In the genomic region with DNA sequence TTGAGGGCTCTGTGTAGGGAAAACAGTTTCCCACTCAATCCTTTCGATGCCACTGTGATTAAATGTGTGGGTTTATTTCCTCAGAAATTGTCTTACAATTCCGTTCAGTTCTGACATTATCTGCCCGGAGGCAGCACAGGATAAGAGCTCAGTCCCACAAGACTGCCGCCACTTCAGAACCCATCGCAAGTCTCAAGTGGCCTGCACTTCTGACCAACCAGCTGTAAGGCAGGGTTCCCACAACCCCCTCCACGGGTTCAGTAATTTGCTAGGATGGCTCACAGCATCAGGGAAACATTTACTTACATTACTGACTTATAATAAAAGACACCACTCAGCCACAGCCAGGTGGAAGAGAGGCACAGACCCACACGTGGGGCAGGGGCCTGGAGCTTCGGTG, we compare ENCODE assay signal across 21 cellular contexts. TPM values are rescaled to one million over a fixed set of nuclear protein-coding genes. Genes with fewer than 3 reads are reported as not detected.
"Had no signal": no experiment of that assay in that cellular context is flagged by ENCODE, and none has a peak within 500 bp of the region (broad histone marks: within the 10 kb centered on the region; RNA-seq: fewer than 3 reads in every experiment).

No MANE protein-coding gene starts in this region.

- H3K27ac Mint-ChIP-seq: activated CD4-positive, alpha-beta memory T cell treated with anti-CD3 and anti-CD28 coated beads for 36 hours; activated CD4-positive, alpha-beta T cell treated with anti-CD3 and anti-CD28 coated beads, Interleukin-2, amount 10 ng/mL, durations not matched to agents 7 days and 5 days; activated naive CD4-positive, alpha-beta T cell treated with anti-CD3 and anti-CD28 coated beads for 36 hours; activated naive CD8-positive, alpha-beta T cell treated with anti-CD3 and anti-CD28 coated beads for 36 hours; T-helper 1 cell treated with Interleukin-12 subunit alpha and Interleukin-12 subunit beta and Interleukin-4 antibody, amounts not matched to agents 30 μg/mL and 1 μg/mL, for 36 hours had no signal

- H3K4me2 ChIP-seq: KMS-11 had no signal

- H3K9me3 Mint-ChIP-seq: activated CD4-positive, alpha-beta memory T cell treated with anti-CD3 and anti-CD28 coated beads for 36 hours; activated CD4-positive, alpha-beta T cell treated with anti-CD3 and anti-CD28 coated beads, Interleukin-2, amount 10 ng/mL, durations not matched to agents 7 days and 5 days; activated naive CD4-positive, alpha-beta T cell treated with anti-CD3 and anti-CD28 coated beads for 36 hours; activated naive CD8-positive, alpha-beta T cell treated with anti-CD3 and anti-CD28 coated beads for 36 hours; activated T-cell treated with anti-CD3 and anti-CD28 coated beads, Interleukin-2, amount 50 U/mL, for 4 hours; T-helper 1 cell treated with Interleukin-12 subunit alpha and Interleukin-12 subunit beta and Interleukin-4 antibody, amounts not matched to agents 30 μg/mL and 1 μg/mL, for 36 hours had no signal

- DNase-seq: activated CD4-positive, alpha-beta memory T cell treated with anti-CD3 and anti-CD28 coated beads for 36 hours; activated CD4-positive, alpha-beta T cell treated with anti-CD3 and anti-CD28 coated beads, Interleukin-2, amount 10 ng/mL, durations not matched to agents 7 days and 5 days; activated CD4-positive, CD25-positive, alpha-beta regulatory T cell; activated CD8-positive, alpha-beta memory T cell treated with anti-CD3 and anti-CD28 coated beads for 24 hours; activated gamma-delta T cell; activated naive CD4-positive, alpha-beta T cell treated with anti-CD3 and anti-CD28 coated beads for 36 hours; activated naive CD8-positive, alpha-beta T cell treated with anti-CD3 and anti-CD28 coated beads for 36 hours; activated T-cell treated with anti-CD3 and anti-CD28 coated beads, Interleukin-2, amount 50 U/mL, for 4 hours; cerebellar nuclear complex; NCI-H1092; NCI-H1694 treated with DMSO at 0.1 percent for 48 hours; NCI-H446; NK-92 treated with Interleukin-12 subunit alpha and Interleukin-12 subunit beta, amount 100 ng/mL, for 24 hours; OCI-M1; Right ventricle myocardium superior; RPMI8226 had no signal

- H3K4me3 Mint-ChIP-seq: activated CD4-positive, alpha-beta memory T cell treated with anti-CD3 and anti-CD28 coated beads for 36 hours; activated CD4-positive, alpha-beta T cell treated with anti-CD3 and anti-CD28 coated beads, Interleukin-2, amount 10 ng/mL, durations not matched to agents 7 days and 5 days; activated naive CD4-positive, alpha-beta T cell treated with anti-CD3 and anti-CD28 coated beads for 36 hours; activated naive CD8-positive, alpha-beta T cell treated with anti-CD3 and anti-CD28 coated beads for 36 hours; activated T-cell treated with anti-CD3 and anti-CD28 coated beads, Interleukin-2, amount 50 U/mL, for 4 hours; T-helper 1 cell treated with Interleukin-12 subunit alpha and Interleukin-12 subunit beta and Interleukin-4 antibody, amounts not matched to agents 30 μg/mL and 1 μg/mL, for 36 hours had no signal

- H3K9ac ChIP-seq: KMS-11 had no signal

- H3K27me3 Mint-ChIP-seq: activated CD4-positive, alpha-beta T cell treated with anti-CD3 and anti-CD28 coated beads, Interleukin-2, amount 10 ng/mL, durations not matched to agents 7 days and 5 days had no signal

- H3K4me1 Mint-ChIP-seq: activated CD4-positive, alpha-beta T cell treated with anti-CD3 and anti-CD28 coated beads, Interleukin-2, amount 10 ng/mL, durations not matched to agents 7 days and 5 days; activated naive CD8-positive, alpha-beta T cell treated with anti-CD3 and anti-CD28 coated beads for 36 hours had no signal

- H3K36me3 Mint-ChIP-seq: activated CD4-positive, alpha-beta memory T cell treated with anti-CD3 and anti-CD28 coated beads for 36 hours; activated naive CD8-positive, alpha-beta T cell treated with anti-CD3 and anti-CD28 coated beads for 36 hours had no signal

- H3K27ac ChIP-seq: KMS-11, VCaP had no signal

RNA-seq across cellular contexts. Expression of a gene that starts 17.2 kb away (rescaled TPM):
- total RNA-seq: activated CD4-positive, alpha-beta T cell treated with anti-CD3 and anti-CD28 coated beads, Interleukin-2, amount 10 ng/mL, durations not matched to agents 7 days and 5 days; activated naive CD8-positive, alpha-beta T cell treated with anti-CD3 and anti-CD28 coated beads for 36 hours; activated T-cell treated with anti-CD3 and anti-CD28 coated beads, Interleukin-2, amount 50 U/mL, for 4 hours; SK-MEL-5 had no signal

RNA-seq across cellular contexts. Expression of a gene that starts 34.2 kb away (rescaled TPM):
- total RNA-seq: activated CD4-positive, alpha-beta memory T cell treated with anti-CD3 and anti-CD28 coated beads for 36 hours; activated CD4-positive, alpha-beta T cell treated with anti-CD3 and anti-CD28 coated beads, Interleukin-2, amount 10 ng/mL, durations not matched to agents 7 days and 5 days; activated naive CD4-positive, alpha-beta T cell treated with anti-CD3 and anti-CD28 coated beads for 36 hours; activated naive CD8-positive, alpha-beta T cell treated with anti-CD3 and anti-CD28 coated beads for 36 hours; activated T-cell treated with anti-CD3 and anti-CD28 coated beads, Interleukin-2, amount 50 U/mL, for 4 hours; cardiac septum; Right ventricle myocardium superior had no signal
